10 cellular contexts compared by ENCODE assay signal in the genomic region with DNA sequence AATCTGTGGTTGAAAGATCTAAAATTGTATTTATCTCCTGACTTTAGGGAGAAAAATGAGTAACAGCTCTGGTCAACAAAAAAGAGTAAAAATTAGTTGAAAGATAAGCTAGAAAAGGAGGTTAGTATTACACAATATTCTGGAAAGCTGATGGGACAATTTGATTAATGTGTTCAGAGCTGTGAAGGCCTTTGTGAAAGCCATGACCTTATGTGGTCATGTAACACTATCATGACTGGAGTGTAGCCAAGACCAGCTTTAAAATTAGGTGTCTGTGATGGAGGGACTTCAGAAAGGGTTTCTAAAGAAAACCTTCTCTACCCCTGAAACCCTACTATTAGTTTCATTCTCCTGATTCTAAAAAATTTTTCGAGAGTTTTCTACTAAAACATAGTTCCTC.
A peak's percentile ranks its signal among the peaks of the same experiment; 100 is the strongest.
DNase-seq lines count a peak whose midpoint lies in the region; ATAC-seq and TF ChIP-seq lines count a peak whose summit lies in the region.
"Had no signal": no experiment of that assay in that cellular context is flagged by ENCODE, and none has a peak within 500 bp of the region (broad histone marks: within the 10 kb centered on the region; RNA-seq: fewer than 3 reads in every experiment).

No MANE protein-coding gene starts in this region.

- DNase-seq in fibroblast of pulmonary artery (ENCODE audit: low read depth) (peak; percentile 36), SW 1271 (lab: John Stamatoyannopoulos, UW) (no peak), OCI-M2 (lab: John Stamatoyannopoulos, UW; ENCODE audit: unreplicated experiment) (no peak), HK-2 (ENCODE audit: unreplicated experiment) (no peak)
- DNase-seq in activated CD8-positive, alpha-beta memory T cell treated with anti-CD3 and anti-CD28 coated beads for 24 hours, result no peak
- DNase-seq: activated naive CD4-positive, alpha-beta T cell treated with Interleukin-2 at 50 U/mL for 16 hours; glutamatergic neuron had no signal

- H3K4me3 ChIP-seq in fibroblast of pulmonary artery (replicated peaks; ENCODE audit: low read depth, low read length), result no peak overlapping the region

- TF ChIP-seq CTCF in fibroblast of pulmonary artery (IDR thresholded peaks at IDR 0.05; ENCODE audit: low read length, missing control alignments), result no peak

- ATAC-seq in GM18517 (IDR thresholded peaks at IDR 0.05; ENCODE audit: unreplicated experiment) (peak; percentile 95), GM21515 (IDR thresholded peaks at IDR 0.05; ENCODE audit: unreplicated experiment) (peak; percentile 91), HG03442 (IDR thresholded peaks at IDR 0.05; ENCODE audit: unreplicated experiment) (peak; percentile 92)
